ENCODE assay signal across 1 cellular context in the genomic region with DNA sequence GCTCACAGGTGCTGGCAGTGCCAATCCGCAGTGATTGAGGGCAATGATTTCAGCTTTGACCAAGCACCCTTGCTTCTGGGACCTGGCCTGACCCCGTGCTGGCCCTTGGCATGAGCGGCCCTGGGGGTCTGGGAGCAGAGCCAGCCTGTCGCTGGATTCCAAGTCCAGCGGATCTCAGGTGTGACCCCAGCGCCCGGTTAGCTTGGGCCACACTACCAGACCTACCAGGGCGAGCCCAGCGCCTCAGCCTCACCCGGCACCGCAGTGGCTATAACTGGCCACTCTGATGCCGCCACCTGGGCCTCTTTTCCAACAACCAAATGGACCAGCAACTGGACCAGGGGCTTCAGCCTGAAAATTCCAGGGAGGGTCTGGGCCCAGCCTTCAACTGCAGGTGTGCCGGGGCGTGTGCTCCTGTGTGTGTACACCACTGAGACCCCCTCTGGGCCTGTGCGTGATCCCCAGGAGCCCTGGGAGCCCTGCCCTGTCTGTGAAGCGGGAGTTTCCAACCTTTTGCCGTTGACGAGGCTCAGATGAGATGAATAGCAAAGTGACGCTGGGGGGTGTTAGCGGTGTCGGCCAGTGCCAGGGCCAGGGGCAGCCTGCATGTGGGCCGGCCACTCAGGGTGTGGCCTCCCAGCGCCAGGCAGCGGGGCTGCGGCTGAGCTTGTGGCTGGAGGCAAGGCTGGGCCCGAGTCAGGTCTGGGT.
TF ChIP-seq lines count a peak whose summit lies in the region.

No MANE protein-coding gene starts in this region.

TF ChIP-seq in HepG2, 621 proteins besides CTCF, POLR2A, EP300 and RAD21 (continued from another document and continues in another):
- TF ChIP-seq, protein P1, sequence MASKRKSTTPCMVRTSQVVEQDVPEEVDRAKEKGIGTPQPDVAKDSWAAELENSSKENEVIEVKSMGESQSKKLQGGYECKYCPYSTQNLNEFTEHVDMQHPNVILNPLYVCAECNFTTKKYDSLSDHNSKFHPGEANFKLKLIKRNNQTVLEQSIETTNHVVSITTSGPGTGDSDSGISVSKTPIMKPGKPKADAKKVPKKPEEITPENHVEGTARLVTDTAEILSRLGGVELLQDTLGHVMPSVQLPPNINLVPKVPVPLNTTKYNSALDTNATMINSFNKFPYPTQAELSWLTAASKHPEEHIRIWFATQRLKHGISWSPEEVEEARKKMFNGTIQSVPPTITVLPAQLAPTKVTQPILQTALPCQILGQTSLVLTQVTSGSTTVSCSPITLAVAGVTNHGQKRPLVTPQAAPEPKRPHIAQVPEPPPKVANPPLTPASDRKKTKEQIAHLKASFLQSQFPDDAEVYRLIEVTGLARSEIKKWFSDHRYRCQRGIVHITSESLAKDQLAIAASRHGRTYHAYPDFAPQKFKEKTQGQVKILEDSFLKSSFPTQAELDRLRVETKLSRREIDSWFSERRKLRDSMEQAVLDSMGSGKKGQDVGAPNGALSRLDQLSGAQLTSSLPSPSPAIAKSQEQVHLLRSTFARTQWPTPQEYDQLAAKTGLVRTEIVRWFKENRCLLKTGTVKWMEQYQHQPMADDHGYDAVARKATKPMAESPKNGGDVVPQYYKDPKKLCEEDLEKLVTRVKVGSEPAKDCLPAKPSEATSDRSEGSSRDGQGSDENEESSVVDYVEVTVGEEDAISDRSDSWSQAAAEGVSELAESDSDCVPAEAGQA (IDR thresholded peaks at IDR 0.05; ENCODE audit: low read depth): no peak
- TF ChIP-seq, protein P1 (CRISPR knock-in tag; IDR thresholded peaks at IDR 0.05; ENCODE audit: borderline replicate concordance): no peak
- TF ChIP-seq POGZ (CRISPR knock-in tag; IDR thresholded peaks at IDR 0.05) (no peak), SP1 (IDR thresholded peaks at IDR 0.05) (no peak), SP1 (CRISPR knock-in tag; IDR thresholded peaks at IDR 0.05) (no peak), ZNF616 (CRISPR knock-in tag; IDR thresholded peaks at IDR 0.05; ENCODE audit: low read depth) (peak; percentile 80; the same call in 1 of the 2 replicates), POLR2AphosphoS5 (IDR thresholded peaks at IDR 0.05; ENCODE audit: low read depth, low read length) (no peak), ZNF432 (CRISPR knock-in tag; IDR thresholded peaks at IDR 0.05; ENCODE audit: borderline replicate concordance) (no peak), ISL2 (CRISPR knock-in tag; IDR thresholded peaks at IDR 0.05) (no peak), SMARCE1 (IDR thresholded peaks at IDR 0.05; ENCODE audit: borderline replicate concordance) (no peak), MTF2 (CRISPR knock-in tag; IDR thresholded peaks at IDR 0.05; ENCODE audit: borderline replicate concordance) (no peak), ZNF367 (CRISPR knock-in tag; IDR thresholded peaks at IDR 0.05; ENCODE audit: borderline replicate concordance) (no peak), RFX3 (CRISPR knock-in tag; IDR thresholded peaks at IDR 0.05) (no peak), RBFOX2 (IDR thresholded peaks at IDR 0.05; ENCODE audit: low read depth, low read length) (peak; percentile 77; the same call in 1 of the 2 replicates), ATF1 (CRISPR knock-in tag; IDR thresholded peaks at IDR 0.05) (no peak), SRSF9 (IDR thresholded peaks at IDR 0.05; ENCODE audit: borderline replicate concordance, insufficient read depth, low read depth, low read length, poor library complexity, severe bottlenecking) (no peak), ZNF674 (CRISPR knock-in tag; IDR thresholded peaks at IDR 0.05; ENCODE audit: low read depth) (no peak), BCL6 (CRISPR knock-in tag; IDR thresholded peaks at IDR 0.05) (no peak), ZSCAN22 (CRISPR knock-in tag; IDR thresholded peaks at IDR 0.05) (no peak), DNMT3B (CRISPR knock-in tag; conservative IDR thresholded peaks at IDR 0.05) (no peak)
- TF ChIP-seq, protein P2, sequence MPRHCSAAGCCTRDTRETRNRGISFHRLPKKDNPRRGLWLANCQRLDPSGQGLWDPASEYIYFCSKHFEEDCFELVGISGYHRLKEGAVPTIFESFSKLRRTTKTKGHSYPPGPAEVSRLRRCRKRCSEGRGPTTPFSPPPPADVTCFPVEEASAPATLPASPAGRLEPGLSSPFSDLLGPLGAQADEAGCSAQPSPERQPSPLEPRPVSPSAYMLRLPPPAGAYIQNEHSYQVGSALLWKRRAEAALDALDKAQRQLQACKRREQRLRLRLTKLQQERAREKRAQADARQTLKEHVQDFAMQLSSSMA (CRISPR knock-in tag; IDR thresholded peaks at IDR 0.05): no peak
- TF ChIP-seq, protein P3, sequence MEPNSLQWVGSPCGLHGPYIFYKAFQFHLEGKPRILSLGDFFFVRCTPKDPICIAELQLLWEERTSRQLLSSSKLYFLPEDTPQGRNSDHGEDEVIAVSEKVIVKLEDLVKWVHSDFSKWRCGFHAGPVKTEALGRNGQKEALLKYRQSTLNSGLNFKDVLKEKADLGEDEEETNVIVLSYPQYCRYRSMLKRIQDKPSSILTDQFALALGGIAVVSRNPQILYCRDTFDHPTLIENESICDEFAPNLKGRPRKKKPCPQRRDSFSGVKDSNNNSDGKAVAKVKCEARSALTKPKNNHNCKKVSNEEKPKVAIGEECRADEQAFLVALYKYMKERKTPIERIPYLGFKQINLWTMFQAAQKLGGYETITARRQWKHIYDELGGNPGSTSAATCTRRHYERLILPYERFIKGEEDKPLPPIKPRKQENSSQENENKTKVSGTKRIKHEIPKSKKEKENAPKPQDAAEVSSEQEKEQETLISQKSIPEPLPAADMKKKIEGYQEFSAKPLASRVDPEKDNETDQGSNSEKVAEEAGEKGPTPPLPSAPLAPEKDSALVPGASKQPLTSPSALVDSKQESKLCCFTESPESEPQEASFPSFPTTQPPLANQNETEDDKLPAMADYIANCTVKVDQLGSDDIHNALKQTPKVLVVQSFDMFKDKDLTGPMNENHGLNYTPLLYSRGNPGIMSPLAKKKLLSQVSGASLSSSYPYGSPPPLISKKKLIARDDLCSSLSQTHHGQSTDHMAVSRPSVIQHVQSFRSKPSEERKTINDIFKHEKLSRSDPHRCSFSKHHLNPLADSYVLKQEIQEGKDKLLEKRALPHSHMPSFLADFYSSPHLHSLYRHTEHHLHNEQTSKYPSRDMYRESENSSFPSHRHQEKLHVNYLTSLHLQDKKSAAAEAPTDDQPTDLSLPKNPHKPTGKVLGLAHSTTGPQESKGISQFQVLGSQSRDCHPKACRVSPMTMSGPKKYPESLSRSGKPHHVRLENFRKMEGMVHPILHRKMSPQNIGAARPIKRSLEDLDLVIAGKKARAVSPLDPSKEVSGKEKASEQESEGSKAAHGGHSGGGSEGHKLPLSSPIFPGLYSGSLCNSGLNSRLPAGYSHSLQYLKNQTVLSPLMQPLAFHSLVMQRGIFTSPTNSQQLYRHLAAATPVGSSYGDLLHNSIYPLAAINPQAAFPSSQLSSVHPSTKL (CRISPR knock-in tag; IDR thresholded peaks at IDR 0.05): no peak
- TF ChIP-seq, protein P4, sequence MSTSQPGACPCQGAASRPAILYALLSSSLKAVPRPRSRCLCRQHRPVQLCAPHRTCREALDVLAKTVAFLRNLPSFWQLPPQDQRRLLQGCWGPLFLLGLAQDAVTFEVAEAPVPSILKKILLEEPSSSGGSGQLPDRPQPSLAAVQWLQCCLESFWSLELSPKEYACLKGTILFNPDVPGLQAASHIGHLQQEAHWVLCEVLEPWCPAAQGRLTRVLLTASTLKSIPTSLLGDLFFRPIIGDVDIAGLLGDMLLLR (CRISPR knock-in tag; IDR thresholded peaks at IDR 0.05): no peak
- TF ChIP-seq, protein P5, sequence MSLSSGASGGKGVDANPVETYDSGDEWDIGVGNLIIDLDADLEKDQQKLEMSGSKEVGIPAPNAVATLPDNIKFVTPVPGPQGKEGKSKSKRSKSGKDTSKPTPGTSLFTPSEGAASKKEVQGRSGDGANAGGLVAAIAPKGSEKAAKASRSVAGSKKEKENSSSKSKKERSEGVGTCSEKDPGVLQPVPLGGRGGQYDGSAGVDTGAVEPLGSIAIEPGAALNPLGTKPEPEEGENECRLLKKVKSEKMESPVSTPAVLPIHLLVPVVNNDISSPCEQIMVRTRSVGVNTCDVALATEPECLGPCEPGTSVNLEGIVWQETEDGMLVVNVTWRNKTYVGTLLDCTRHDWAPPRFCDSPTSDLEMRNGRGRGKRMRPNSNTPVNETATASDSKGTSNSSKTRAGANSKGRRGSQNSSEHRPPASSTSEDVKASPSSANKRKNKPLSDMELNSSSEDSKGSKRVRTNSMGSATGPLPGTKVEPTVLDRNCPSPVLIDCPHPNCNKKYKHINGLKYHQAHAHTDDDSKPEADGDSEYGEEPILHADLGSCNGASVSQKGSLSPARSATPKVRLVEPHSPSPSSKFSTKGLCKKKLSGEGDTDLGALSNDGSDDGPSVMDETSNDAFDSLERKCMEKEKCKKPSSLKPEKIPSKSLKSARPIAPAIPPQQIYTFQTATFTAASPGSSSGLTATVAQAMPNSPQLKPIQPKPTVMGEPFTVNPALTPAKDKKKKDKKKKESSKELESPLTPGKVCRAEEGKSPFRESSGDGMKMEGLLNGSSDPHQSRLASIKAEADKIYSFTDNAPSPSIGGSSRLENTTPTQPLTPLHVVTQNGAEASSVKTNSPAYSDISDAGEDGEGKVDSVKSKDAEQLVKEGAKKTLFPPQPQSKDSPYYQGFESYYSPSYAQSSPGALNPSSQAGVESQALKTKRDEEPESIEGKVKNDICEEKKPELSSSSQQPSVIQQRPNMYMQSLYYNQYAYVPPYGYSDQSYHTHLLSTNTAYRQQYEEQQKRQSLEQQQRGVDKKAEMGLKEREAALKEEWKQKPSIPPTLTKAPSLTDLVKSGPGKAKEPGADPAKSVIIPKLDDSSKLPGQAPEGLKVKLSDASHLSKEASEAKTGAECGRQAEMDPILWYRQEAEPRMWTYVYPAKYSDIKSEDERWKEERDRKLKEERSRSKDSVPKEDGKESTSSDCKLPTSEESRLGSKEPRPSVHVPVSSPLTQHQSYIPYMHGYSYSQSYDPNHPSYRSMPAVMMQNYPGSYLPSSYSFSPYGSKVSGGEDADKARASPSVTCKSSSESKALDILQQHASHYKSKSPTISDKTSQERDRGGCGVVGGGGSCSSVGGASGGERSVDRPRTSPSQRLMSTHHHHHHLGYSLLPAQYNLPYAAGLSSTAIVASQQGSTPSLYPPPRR (CRISPR knock-in tag; IDR thresholded peaks at IDR 0.05; ENCODE audit: borderline replicate concordance): no peak
- TF ChIP-seq, protein P6, sequence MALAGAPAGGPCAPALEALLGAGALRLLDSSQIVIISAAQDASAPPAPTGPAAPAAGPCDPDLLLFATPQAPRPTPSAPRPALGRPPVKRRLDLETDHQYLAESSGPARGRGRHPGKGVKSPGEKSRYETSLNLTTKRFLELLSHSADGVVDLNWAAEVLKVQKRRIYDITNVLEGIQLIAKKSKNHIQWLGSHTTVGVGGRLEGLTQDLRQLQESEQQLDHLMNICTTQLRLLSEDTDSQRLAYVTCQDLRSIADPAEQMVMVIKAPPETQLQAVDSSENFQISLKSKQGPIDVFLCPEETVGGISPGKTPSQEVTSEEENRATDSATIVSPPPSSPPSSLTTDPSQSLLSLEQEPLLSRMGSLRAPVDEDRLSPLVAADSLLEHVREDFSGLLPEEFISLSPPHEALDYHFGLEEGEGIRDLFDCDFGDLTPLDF (CRISPR knock-in tag; IDR thresholded peaks at IDR 0.05): no peak
- TF ChIP-seq, protein P7, sequence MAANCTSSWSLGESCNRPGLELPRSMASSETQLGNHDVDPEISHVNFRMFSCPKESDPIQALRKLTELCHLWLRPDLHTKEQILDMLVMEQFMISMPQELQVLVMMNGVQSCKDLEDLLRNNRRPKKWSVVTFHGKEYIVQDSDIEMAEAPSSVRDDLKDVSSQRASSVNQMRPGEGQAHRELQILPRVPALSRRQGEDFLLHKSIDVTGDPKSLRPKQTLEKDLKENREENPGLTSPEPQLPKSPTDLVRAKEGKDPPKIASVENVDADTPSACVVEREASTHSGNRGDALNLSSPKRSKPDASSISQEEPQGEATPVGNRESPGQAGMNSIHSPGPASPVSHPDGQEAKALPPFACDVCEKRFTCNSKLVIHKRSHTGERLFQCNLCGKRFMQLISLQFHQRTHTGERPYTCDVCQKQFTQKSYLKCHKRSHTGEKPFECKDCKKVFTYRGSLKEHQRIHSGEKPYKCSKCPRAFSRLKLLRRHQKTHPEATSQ (CRISPR knock-in tag; IDR thresholded peaks at IDR 0.05; ENCODE audit: borderline replicate concordance): no peak
- TF ChIP-seq, protein P8, sequence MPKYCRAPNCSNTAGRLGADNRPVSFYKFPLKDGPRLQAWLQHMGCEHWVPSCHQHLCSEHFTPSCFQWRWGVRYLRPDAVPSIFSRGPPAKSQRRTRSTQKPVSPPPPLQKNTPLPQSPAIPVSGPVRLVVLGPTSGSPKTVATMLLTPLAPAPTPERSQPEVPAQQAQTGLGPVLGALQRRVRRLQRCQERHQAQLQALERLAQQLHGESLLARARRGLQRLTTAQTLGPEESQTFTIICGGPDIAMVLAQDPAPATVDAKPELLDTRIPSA (CRISPR knock-in tag; IDR thresholded peaks at IDR 0.05; ENCODE audit: borderline replicate concordance): 0 out of 2 replicates have a peak, but pooled peaks have one; percentile 42
